ENCODE assay signal across 1 cellular context in genomic region chr9:132670359-132670815, GRCh38.
TF ChIP-seq lines count a peak whose summit lies in the region.

A gene with protein sequence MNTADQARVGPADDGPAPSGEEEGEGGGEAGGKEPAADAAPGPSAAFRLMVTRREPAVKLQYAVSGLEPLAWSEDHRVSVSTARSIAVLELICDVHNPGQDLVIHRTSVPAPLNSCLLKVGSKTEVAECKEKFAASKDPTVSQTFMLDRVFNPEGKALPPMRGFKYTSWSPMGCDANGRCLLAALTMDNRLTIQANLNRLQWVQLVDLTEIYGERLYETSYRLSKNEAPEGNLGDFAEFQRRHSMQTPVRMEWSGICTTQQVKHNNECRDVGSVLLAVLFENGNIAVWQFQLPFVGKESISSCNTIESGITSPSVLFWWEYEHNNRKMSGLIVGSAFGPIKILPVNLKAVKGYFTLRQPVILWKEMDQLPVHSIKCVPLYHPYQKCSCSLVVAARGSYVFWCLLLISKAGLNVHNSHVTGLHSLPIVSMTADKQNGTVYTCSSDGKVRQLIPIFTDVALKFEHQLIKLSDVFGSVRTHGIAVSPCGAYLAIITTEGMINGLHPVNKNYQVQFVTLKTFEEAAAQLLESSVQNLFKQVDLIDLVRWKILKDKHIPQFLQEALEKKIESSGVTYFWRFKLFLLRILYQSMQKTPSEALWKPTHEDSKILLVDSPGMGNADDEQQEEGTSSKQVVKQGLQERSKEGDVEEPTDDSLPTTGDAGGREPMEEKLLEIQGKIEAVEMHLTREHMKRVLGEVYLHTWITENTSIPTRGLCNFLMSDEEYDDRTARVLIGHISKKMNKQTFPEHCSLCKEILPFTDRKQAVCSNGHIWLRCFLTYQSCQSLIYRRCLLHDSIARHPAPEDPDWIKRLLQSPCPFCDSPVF (plus strand): TSS chr9:132670464. CDS start chr9:132670599, 135 bp downstream.

TF ChIP-seq in HEK293, 187 proteins besides CTCF, POLR2A, EP300 and RAD21 (continued from another document and continues in another):
- TF ChIP-seq ZNF76 (tag by site-specific recombination; IDR thresholded peaks at IDR 0.05; ENCODE audit: borderline replicate concordance, low read depth) (peak; percentile 11; the same call in 1 of the 2 replicates), ZFP69B (tag by site-specific recombination; IDR thresholded peaks at IDR 0.05) (peak; percentile 50), ZNF335 (tag by site-specific recombination; conservative IDR thresholded peaks at IDR 0.05) (peak; percentile 49; the same call in 1 of the 2 replicates), ZNF221 (tag by site-specific recombination; IDR thresholded peaks at IDR 0.05; ENCODE audit: borderline replicate concordance) (no peak), ZFP37 (tag by site-specific recombination; IDR thresholded peaks at IDR 0.05) (no peak), HOXC10 (CRISPR knock-in tag; IDR thresholded peaks at IDR 0.05) (no peak), ZNF692 (tag by site-specific recombination; IDR thresholded peaks at IDR 0.05) (peak; percentile 75), ZNF23 (tag by site-specific recombination; IDR thresholded peaks at IDR 0.05; ENCODE audit: borderline replicate concordance) (no peak), ZNF513 (tag by site-specific recombination; IDR thresholded peaks at IDR 0.05) (no peak), HOXD13 (CRISPR knock-in tag; IDR thresholded peaks at IDR 0.05; ENCODE audit: borderline replicate concordance) (no peak), KLF9 (tag by site-specific recombination; IDR thresholded peaks at IDR 0.05; ENCODE audit: low read depth) (no peak), ZNF560 (tag by site-specific recombination; IDR thresholded peaks at IDR 0.05; ENCODE audit: borderline replicate concordance) (no peak), AEBP2 (tag by site-specific recombination; IDR thresholded peaks at IDR 0.05; ENCODE audit: borderline replicate concordance) (no peak), ZNF10 (tag by site-specific recombination; IDR thresholded peaks at IDR 0.05) (no peak), ZNF600 (tag by site-specific recombination; IDR thresholded peaks at IDR 0.05) (no peak), SALL2 (tag by site-specific recombination; IDR thresholded peaks at IDR 0.05; ENCODE audit: borderline replicate concordance) (no peak), ZBTB20 (tag by site-specific recombination; IDR thresholded peaks at IDR 0.05) (peak; percentile 66), ZBTB48 (tag by site-specific recombination; IDR thresholded peaks at IDR 0.05) (no peak), ZNF292 (tag by site-specific recombination; IDR thresholded peaks at IDR 0.05; ENCODE audit: borderline replicate concordance, low read depth) (no peak), MEIS1 (CRISPR knock-in tag; IDR thresholded peaks at IDR 0.05; ENCODE audit: borderline replicate concordance) (no peak), TCF7L2 (IDR thresholded peaks at IDR 0.05; ENCODE audit: borderline replicate concordance, low read depth, low read length) (no peak), ZNF670 (tag by site-specific recombination; IDR thresholded peaks at IDR 0.05; ENCODE audit: low read depth) (no peak), ZNF280D (tag by site-specific recombination; IDR thresholded peaks at IDR 0.05) (no peak), ZNF37A (tag by site-specific recombination; IDR thresholded peaks at IDR 0.05) (no peak), ZNF366 (tag by site-specific recombination; conservative IDR thresholded peaks at IDR 0.05) (no peak), ZSCAN4 (tag by site-specific recombination; IDR thresholded peaks at IDR 0.05) (no peak), ATF2 (tag by site-specific recombination; IDR thresholded peaks at IDR 0.05; ENCODE audit: low read depth) (no peak), ZNF416 (tag by site-specific recombination; IDR thresholded peaks at IDR 0.05) (no peak), ZFHX2 (tag by site-specific recombination; conservative IDR thresholded peaks at IDR 0.05) (no peak), HOXA7 (CRISPR knock-in tag; IDR thresholded peaks at IDR 0.05; ENCODE audit: borderline replicate concordance) (no peak), GLIS1 (tag by site-specific recombination; IDR thresholded peaks at IDR 0.05) (peak; percentile 97), KLF7 (tag by site-specific recombination; IDR thresholded peaks at IDR 0.05; ENCODE audit: borderline replicate concordance) (no peak), SCRT1 (tag by site-specific recombination; IDR thresholded peaks at IDR 0.05; ENCODE audit: borderline replicate concordance) (no peak), TRIM28 (IDR thresholded peaks at IDR 0.05; ENCODE audit: borderline replicate concordance, low read length) (no peak), ZNF704 (tag by site-specific recombination; IDR thresholded peaks at IDR 0.05) (no peak), ZNF133 (tag by site-specific recombination; IDR thresholded peaks at IDR 0.05) (no peak), ZNF585B (tag by site-specific recombination; IDR thresholded peaks at IDR 0.05) (no peak), ZNF837 (tag by site-specific recombination; IDR thresholded peaks at IDR 0.05) (no peak)
- TF ChIP-seq, protein P1, sequence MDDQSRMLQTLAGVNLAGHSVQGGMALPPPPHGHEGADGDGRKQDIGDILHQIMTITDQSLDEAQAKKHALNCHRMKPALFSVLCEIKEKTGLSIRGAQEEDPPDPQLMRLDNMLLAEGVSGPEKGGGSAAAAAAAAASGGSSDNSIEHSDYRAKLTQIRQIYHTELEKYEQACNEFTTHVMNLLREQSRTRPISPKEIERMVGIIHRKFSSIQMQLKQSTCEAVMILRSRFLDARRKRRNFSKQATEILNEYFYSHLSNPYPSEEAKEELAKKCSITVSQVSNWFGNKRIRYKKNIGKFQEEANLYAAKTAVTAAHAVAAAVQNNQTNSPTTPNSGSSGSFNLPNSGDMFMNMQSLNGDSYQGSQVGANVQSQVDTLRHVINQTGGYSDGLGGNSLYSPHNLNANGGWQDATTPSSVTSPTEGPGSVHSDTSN (CRISPR knock-in tag; IDR thresholded peaks at IDR 0.05) = no peak; the same call in 1 of the 2 replicates
- TF ChIP-seq, protein P2, sequence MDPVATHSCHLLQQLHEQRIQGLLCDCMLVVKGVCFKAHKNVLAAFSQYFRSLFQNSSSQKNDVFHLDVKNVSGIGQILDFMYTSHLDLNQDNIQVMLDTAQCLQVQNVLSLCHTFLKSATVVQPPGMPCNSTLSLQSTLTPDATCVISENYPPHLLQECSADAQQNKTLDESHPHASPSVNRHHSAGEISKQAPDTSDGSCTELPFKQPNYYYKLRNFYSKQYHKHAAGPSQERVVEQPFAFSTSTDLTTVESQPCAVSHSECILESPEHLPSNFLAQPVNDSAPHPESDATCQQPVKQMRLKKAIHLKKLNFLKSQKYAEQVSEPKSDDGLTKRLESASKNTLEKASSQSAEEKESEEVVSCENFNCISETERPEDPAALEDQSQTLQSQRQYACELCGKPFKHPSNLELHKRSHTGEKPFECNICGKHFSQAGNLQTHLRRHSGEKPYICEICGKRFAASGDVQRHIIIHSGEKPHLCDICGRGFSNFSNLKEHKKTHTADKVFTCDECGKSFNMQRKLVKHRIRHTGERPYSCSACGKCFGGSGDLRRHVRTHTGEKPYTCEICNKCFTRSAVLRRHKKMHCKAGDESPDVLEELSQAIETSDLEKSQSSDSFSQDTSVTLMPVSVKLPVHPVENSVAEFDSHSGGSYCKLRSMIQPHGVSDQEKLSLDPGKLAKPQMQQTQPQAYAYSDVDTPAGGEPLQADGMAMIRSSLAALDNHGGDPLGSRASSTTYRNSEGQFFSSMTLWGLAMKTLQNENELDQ (tag by site-specific recombination; IDR thresholded peaks at IDR 0.05; ENCODE audit: low read depth) = no peak
- TF ChIP-seq, protein P3, sequence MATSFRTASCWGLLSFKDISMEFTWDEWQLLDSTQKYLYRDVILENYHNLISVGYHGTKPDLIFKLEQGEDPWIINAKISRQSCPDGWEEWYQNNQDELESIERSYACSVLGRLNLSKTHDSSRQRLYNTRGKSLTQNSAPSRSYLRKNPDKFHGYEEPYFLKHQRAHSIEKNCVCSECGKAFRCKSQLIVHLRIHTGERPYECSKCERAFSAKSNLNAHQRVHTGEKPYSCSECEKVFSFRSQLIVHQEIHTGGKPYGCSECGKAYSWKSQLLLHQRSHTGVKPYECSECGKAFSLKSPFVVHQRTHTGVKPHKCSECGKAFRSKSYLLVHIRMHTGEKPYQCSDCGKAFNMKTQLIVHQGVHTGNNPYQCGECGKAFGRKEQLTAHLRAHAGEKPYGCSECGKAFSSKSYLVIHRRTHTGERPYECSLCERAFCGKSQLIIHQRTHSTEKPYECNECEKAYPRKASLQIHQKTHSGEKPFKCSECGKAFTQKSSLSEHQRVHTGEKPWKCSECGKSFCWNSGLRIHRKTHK (tag by site-specific recombination; IDR thresholded peaks at IDR 0.05) = no peak
